ENCODE assay signal across 8 cellular contexts in genomic region chr1:3858231-3858981, GRCh38. TPM values are rescaled to one million over a fixed set of nuclear protein-coding genes. Genes with fewer than 3 reads are reported as not detected.
DNase-seq lines count a peak whose midpoint lies in the region; ATAC-seq and TF ChIP-seq lines count a peak whose summit lies in the region.

No MANE protein-coding gene starts in this region.

- no peak for TF ChIP-seq EP300 in transverse colon (IDR thresholded peaks at IDR 0.05; ENCODE audit: low read depth)

- peak in 4 of 8 donors; percentile 15 to 34 (median 25) for ATAC-seq in heart right ventricle
- peak; percentile 30; the same call in 1 of the 2 replicates for ATAC-seq in Panc1
- ATAC-seq in HG03520 (IDR thresholded peaks at IDR 0.05; ENCODE audit: unreplicated experiment) = no peak
- ATAC-seq in GM21717 (IDR thresholded peaks at IDR 0.05; ENCODE audit: unreplicated experiment) = no peak

- no peak overlapping the region for H2AFZ ChIP-seq in mesenchymal stem cell (ENCODE audit: low read depth, low read length)

- no peak overlapping the region for H2BK120ac ChIP-seq in mesenchymal stem cell (ENCODE audit: low read depth, low read length)

- H3K9ac ChIP-seq in mesenchymal stem cell (ENCODE audit: low read length) = peak overlapping the region; percentile 91

- WGBS in heart right ventricle, 2 donors = 68 to 71% methylated on average over 34 of the region's 34 CpGs
- 81% methylated on average over 34 of the region's 34 CpGs for WGBS in mesenchymal stem cell
- WGBS in transverse colon (ENCODE audit: low coverage in 1 of 2), 2 donors = 57 to 77% methylated on average over 4 to 32 of the region's 34 CpGs

- H3K23ac ChIP-seq in mesenchymal stem cell (ENCODE audit: low read length in 2 of 2) = no peak overlapping the region

- H3K79me1 ChIP-seq in mesenchymal stem cell (replicated peaks; ENCODE audit: low read length, poor library complexity, severe bottlenecking) = peaks cover 30% of the 10 kb centered on the region

- peaks cover 10 to 30% (median 24%) of the 10 kb centered on the region in 9 donors for H3K4me1 ChIP-seq in heart right ventricle
- H3K4me1 ChIP-seq in Panc1 (ENCODE audit: control insufficient read depth, insufficient read depth, low read length) = peaks cover 12% of the 10 kb centered on the region
- H3K4me1 ChIP-seq in mesenchymal stem cell (ENCODE audit: control insufficient read depth, insufficient read depth, low read depth, low read length) = peaks cover 23% of the 10 kb centered on the region
- H3K4me1 ChIP-seq in transverse colon = peaks cover 14 to 27% (median 23%) of the 10 kb centered on the region in 4 donors

- H3K9me3 ChIP-seq in heart right ventricle = no peaks in the 10 kb centered on the region
- H3K9me3 ChIP-seq in Panc1 (ENCODE audit: control insufficient read depth, insufficient read depth, low read depth, low read length) = no peaks in the 10 kb centered on the region
- no peaks in the 10 kb centered on the region for H3K9me3 ChIP-seq in mesenchymal stem cell (ENCODE audit: control insufficient read depth, low read length)
- no peaks in the 10 kb centered on the region for H3K9me3 ChIP-seq in transverse colon

- no peak overlapping the region for H3K4ac ChIP-seq in mesenchymal stem cell (ENCODE audit: low read depth in 1 of 2, low read length in 2 of 2)

- no peak overlapping the region for H2BK12ac ChIP-seq in mesenchymal stem cell (ENCODE audit: low read length in 2 of 2)

- H3K4me2 ChIP-seq in mesenchymal stem cell (ENCODE audit: low read length, poor library complexity, severe bottlenecking) = peak overlapping the region; percentile 84

- TF ChIP-seq CTCF in heart right ventricle (IDR thresholded peaks at IDR 0.05) (peak in 3 of 9 donors; percentile 6 to 19 (median 19)), Panc1 (IDR thresholded peaks at IDR 0.05) (no peak; the same call in 1 of the 2 replicates), coronary artery (IDR thresholded peaks at IDR 0.05) (no peak), transverse colon (IDR thresholded peaks at IDR 0.05) (no peak)

- H3K27me3 ChIP-seq in heart right ventricle = no peaks in the 10 kb centered on the region
- no peaks in the 10 kb centered on the region for H3K27me3 ChIP-seq in Panc1 (ENCODE audit: control insufficient read depth, insufficient read depth, low read length)
- H3K27me3 ChIP-seq in mesenchymal stem cell (ENCODE audit: control insufficient read depth in 1 of 2, insufficient read depth in 1 of 2, low read length in 2 of 2) = no peaks in the 10 kb centered on the region
- H3K27me3 ChIP-seq in transverse colon = no peaks in the 10 kb centered on the region

- no peak overlapping the region for H2BK15ac ChIP-seq in mesenchymal stem cell (ENCODE audit: low read depth, poor library complexity, severe bottlenecking)

- H2BK5ac ChIP-seq in mesenchymal stem cell (ENCODE audit: low read depth, low read length, poor library complexity, severe bottlenecking) = no peak overlapping the region

- no peak overlapping the region for H3K14ac ChIP-seq in mesenchymal stem cell (ENCODE audit: low read length in 2 of 2)

- no peak overlapping the region for H3K18ac ChIP-seq in mesenchymal stem cell (ENCODE audit: low read depth in 1 of 2, low read length in 2 of 2)

- CTCF ChIA-PET in Panc1 (lab: Charles Lee) = interaction anchor here (0.6 kb wide), 1 partner anchor 10 kb away, joined by 10 read pairs; no protein-coding TSS in a partner anchor

- H2AK5ac ChIP-seq in mesenchymal stem cell (ENCODE audit: low read length, severe bottlenecking) = no peak overlapping the region

- intact Hi-C loops in heart right ventricle (cut with DNase I) (loop anchor here in 4 of 10 donors (2.0 to 5.0 kb wide), 3 partner anchors 39 to 44 kb away; partner anchors contain the start of gene C1orf174 (in 3 of the 4)), cardiac septum (cut with DNase I) (no loop called here), Panc1 (cut with micrococcal nuclease; ENCODE audit: unreplicated experiment) (no loop called here), transverse colon (cut with DNase I; ENCODE audit: low total_unique reads) (no loop called here)

- H3K4me3 ChIP-seq in heart right ventricle = peak overlapping the region in 9 of 10 donors; percentile 78 to 95 (median 89)
- H3K4me3 ChIP-seq in Panc1 (ENCODE audit: low read depth in 2 of 2, low read length in 2 of 2) = peak overlapping the region; percentile 65 to 78
- peak overlapping the region; percentile 93 for H3K4me3 ChIP-seq in coronary artery
- peak overlapping the region in 1 of 2 experiments; percentile 96 for H3K4me3 ChIP-seq in mesenchymal stem cell (ENCODE audit: insufficient read depth in 1 of 2, low read depth in 1 of 2, low read length in 2 of 2)
- peak overlapping the region in 3 of 4 donors; percentile 68 to 91 (median 81) for H3K4me3 ChIP-seq in transverse colon

- H3K27ac ChIP-seq in heart right ventricle (peak overlapping the region in 1 of 10 donors; percentile 79), Panc1 (ENCODE audit: low read length) (no peak overlapping the region; the same call in 1 of the 2 replicates), coronary artery (peak overlapping the region in 1 of 2 donors; percentile 78), mesenchymal stem cell (ENCODE audit: low read length, poor library complexity, severe bottlenecking) (no peak overlapping the region), transverse colon (peak overlapping the region in 3 of 4 donors; percentile 78 to 88 (median 87))

- no TSS peak for BruUV-seq in Panc1 (replicated peaks; lab: Mats Ljungman, UMichigan)

- H3K36me3 ChIP-seq in heart right ventricle = peaks cover 0 to 3% (median 0%) of the 10 kb centered on the region in 9 donors
- peaks cover 2% of the 10 kb centered on the region; the same call in 1 of the 2 replicates for H3K36me3 ChIP-seq in Panc1 (ENCODE audit: control insufficient read depth, insufficient read depth, low read length)
- H3K36me3 ChIP-seq in mesenchymal stem cell (ENCODE audit: control insufficient read depth in 1 of 2, insufficient read depth in 2 of 2, low read depth in 1 of 2, low read length in 2 of 2) = peaks cover 2 to 4% of the 10 kb centered on the region in 2 experiments
- H3K36me3 ChIP-seq in transverse colon = no peaks in the 10 kb centered on the region

- DNase-seq in heart right ventricle (no peak), cardiac septum (ENCODE audit: low spot score) (no peak), Panc1 (ENCODE audit: low read depth, low spot score) (no peak), coronary artery (ENCODE audit: low spot score) (no peak), mesenchymal stem cell (peak; percentile 22), transverse colon (peak; percentile 22)

- peak overlapping the region; percentile 52 for H4K91ac ChIP-seq in mesenchymal stem cell (ENCODE audit: low read length)

- TF ChIP-seq POLR2A in transverse colon (IDR thresholded peaks at IDR 0.05) = no peak

- POLR2A ChIA-PET in Panc1 (lab: Charles Lee) = no interaction called here

- in situ Hi-C loops in Panc1 (cut with HindIII; ENCODE audit: low pct_unique_long_range_greater_than_20kb, low sequenced_read_pairs) = no loop called here
- in situ Hi-C loops in transverse colon (cut with MboI; ENCODE audit: low pct_ligation_motif_present in 1 of 4, low pct_unique_long_range_greater_than_20kb in 1 of 4, low sequenced_read_pairs in 3 of 4) = no loop called here

- H4K8ac ChIP-seq in mesenchymal stem cell (ENCODE audit: low read length) = no peak overlapping the region

RNA-seq across cellular contexts. Expression of gene DFFB, which starts 1.1 kb away (rescaled TPM):
- 1 to 10 TPM; 1.2 to 4.1 (median 2.3) TPM for total RNA-seq in heart right ventricle
- polyA plus RNA-seq in heart right ventricle = 1 to 10 TPM; 1.5 to 7.9 TPM
- 2.9 TPM for total RNA-seq in cardiac septum
- 3.0 TPM for total RNA-seq in Panc1 (2021; ENCODE audit: unreplicated experiment)
- polyA plus RNA-seq in Panc1 (2012; ENCODE audit: insufficient read length) = 3.0 TPM
- 5.7 TPM for polyA plus RNA-seq in mesenchymal stem cell (2013, experiment 1 of 2)
- 5.4 TPM for polyA plus RNA-seq in mesenchymal stem cell (2013, experiment 2 of 2)
- 10 to 100 TPM in 2 of 4 donors, 1 to 10 TPM in 1, not detected in 1; 7.4 to 18.3 (median 15.7) TPM for total RNA-seq in transverse colon

RNA-seq across cellular contexts. Expression of gene CEP104, which starts 1.4 kb away (rescaled TPM):
- total RNA-seq in heart right ventricle (10 to 100 TPM; 20.6 to 42.9 (median 29.0) TPM), cardiac septum (32.0 TPM), Panc1 (2021; ENCODE audit: unreplicated experiment) (52.0 TPM), transverse colon (10 to 100 TPM; 34.4 to 57.7 (median 43.5) TPM)
- polyA plus RNA-seq in heart right ventricle = 1 to 10 TPM; 4.9 to 7.8 TPM
- 45.1 TPM for polyA plus RNA-seq in Panc1 (2012; ENCODE audit: insufficient read length)
- 19.9 TPM for polyA plus RNA-seq in mesenchymal stem cell (2013, experiment 1 of 2)
- polyA plus RNA-seq in mesenchymal stem cell (2013, experiment 2 of 2) = 20.7 TPM

RNA-seq across cellular contexts. Expression of gene C1orf174, which starts 41.7 kb away (rescaled TPM):
- total RNA-seq in heart right ventricle (10 to 100 TPM in 5 of 10 donors, 1 to 10 TPM in 5; 7.5 to 13.4 (median 10.5) TPM), cardiac septum (11.5 TPM), Panc1 (2021; ENCODE audit: unreplicated experiment) (41.2 TPM), transverse colon (10 to 100 TPM; 23.5 to 45.4 (median 36.6) TPM)
- 10 to 100 TPM; 10.7 to 12.1 TPM for polyA plus RNA-seq in heart right ventricle
- 25.0 TPM for polyA plus RNA-seq in Panc1 (2012; ENCODE audit: insufficient read length)
- 23.5 TPM for polyA plus RNA-seq in mesenchymal stem cell (2013, experiment 1 of 2)
- polyA plus RNA-seq in mesenchymal stem cell (2013, experiment 2 of 2) = 24.0 TPM

Comparison
In these comparisons a context has a peak if more than half of its experiments do, and no peak if none do; other contexts are left out.
1. DNase-seq: peak in mesenchymal stem cell (single experiment) and transverse colon (single experiment); none in heart right ventricle (0 of 2), cardiac septum (single experiment), Panc1 (single experiment) and coronary artery (single experiment).
2. H3K27ac ChIP-seq: peak in transverse colon (3 of 4); none in Panc1 (single experiment) and mesenchymal stem cell (single experiment).